Comparison of ENCODE assay signal across 1 cellular context in the genomic region with DNA sequence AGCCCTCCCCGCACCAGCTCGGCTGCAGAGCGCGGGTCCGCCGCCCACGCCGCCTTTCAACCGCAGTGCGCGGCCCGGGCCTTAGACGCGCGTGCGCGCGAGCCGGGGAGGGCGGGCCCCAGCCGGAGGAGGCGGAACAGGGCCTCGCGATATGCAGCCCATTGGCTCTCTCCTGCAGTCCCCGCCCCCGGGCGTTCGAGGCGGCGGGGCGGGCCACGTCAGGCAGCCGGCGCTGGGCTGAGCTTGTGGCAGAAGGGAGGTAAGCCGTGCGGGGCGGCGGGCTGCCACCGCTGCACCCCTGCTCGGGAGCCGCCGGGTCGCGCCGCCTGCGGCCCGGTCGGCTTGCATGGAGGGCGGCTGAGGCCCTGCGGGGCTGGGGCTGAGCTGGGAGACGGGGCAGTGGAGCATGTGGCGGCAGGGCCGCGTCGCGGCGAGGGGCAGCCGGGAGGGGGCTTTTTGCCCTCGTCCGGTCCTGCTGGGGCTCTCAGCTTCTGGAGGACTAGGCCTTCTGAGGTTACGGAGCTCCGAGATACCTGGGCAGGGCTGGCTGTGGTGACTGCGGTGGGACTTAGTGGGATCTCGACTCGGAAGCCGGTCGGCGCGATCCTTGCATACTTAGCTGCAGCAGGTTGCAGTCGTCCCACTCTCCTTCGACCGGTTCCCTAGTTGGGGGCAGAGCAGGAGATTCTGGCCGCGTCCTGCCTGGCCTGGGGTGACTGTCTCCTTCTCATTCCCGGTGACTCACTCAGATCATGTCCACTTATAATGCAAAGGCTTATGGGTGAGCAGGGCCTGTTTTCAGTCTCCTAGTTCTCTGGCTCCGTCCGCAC.
A peak's percentile ranks its signal among the peaks of the same experiment; 100 is the strongest.
TF ChIP-seq lines count a peak whose summit lies in the region.

A gene with protein sequence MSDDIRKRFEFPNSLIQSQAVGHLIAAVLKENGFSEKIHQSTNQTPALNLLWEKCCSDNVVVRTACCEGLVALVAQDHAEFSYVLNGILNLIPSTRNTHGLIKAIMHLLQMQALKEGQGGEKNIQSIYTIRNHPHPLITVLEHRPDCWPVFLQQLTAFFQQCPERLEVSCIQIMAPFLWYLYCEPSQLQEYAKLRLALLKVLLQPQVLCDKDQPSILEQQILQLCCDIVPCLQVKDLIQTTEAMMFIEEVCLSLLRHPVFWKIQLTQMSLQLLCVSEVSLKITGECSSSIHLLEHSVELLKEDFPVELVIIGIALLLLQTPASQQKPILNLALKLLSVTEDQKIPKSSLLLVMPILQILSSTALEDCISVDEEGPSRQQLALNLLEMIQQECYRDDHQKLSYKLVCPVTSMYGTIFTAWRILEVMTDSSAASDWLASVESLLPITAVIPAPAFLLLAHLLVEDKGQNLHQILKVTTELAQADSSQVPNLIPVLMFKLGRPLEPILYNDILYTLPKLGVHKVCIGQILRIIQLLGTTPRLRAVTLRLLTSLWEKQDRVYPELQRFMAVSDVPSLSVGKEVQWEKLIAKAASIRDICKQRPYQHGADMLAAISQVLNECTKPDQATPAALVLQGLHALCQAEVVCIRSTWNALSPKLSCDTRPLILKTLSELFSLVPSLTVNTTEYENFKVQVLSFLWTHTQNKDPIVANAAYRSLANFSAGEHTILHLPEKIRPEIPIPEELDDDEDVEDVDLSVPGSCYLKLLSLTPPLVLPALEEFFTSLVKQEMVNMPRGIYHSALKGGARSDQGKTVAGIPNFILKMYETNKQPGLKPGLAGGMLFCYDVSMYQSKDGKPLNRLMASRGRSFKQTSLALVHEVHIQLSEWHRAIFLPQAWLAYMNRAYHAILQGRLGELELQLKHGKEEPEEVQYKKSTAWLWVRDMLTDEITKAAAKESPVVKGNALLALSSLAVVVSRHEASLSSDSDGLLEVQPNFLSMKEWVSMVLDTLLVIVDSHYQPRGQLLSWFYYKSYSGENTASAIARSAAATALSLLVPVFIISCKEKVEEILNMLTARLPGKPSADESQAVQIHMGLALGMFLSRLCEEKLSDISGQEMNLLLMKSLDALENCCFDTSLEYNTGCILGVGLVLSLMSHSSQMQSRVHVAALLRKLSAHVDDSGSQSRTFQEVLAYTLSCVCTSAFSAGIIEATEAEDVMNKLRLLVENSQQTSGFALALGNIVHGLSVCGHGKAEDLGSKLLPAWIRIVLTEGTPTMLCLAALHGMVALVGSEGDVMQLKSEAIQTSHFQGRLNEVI (N-terminal part only) (plus strand): TSS at position 225 of the 830 bp plus-strand sequence. CDS start 31,095 bp downstream, outside the sequence.

TF ChIP-seq in K562, 482 proteins besides CTCF, POLR2A, EP300 and RAD21 (continued from another document and continues in another):
- TF ChIP-seq NR2C1 (IDR thresholded peaks at IDR 0.05) (no peak), NR2C1 (tag; IDR thresholded peaks at IDR 0.05) (no peak), SRSF1 (IDR thresholded peaks at IDR 0.05; ENCODE audit: low read depth, low read length) (no peak), ZC3H4 (CRISPR knock-in tag; IDR thresholded peaks at IDR 0.05; ENCODE audit: borderline replicate concordance) (no peak), ZBTB8A (IDR thresholded peaks at IDR 0.05; ENCODE audit: partially characterized antibody) (no peak), GATAD2B (IDR thresholded peaks at IDR 0.05; ENCODE audit: borderline replicate concordance) (no peak), SMAD4 (CRISPR knock-in tag; conservative IDR thresholded peaks at IDR 0.05) (0 out of 2 replicates have a peak, but pooled peaks have one; percentile 46), YBX1 (IDR thresholded peaks at IDR 0.05) (no peak), PYGO2 (tag; IDR thresholded peaks at IDR 0.05) (no peak), CBX1 (IDR thresholded peaks at IDR 0.05; ENCODE audit: low read depth) (no peak; the same call in 1 of the 2 replicates), HMG20B (CRISPR knock-in tag; IDR thresholded peaks at IDR 0.05) (no peak), RBBP5 (IDR thresholded peaks at IDR 0.05; ENCODE audit: borderline replicate concordance, insufficient read depth, low read length, poor library complexity, severe bottlenecking) (peak; percentile 72), ZNF717 (CRISPR knock-in tag; IDR thresholded peaks at IDR 0.05) (no peak), SIN3B (IDR thresholded peaks at IDR 0.05; ENCODE audit: low read depth) (peak; percentile 25; the same call in 1 of the 2 replicates), ERF (CRISPR knock-in tag; IDR thresholded peaks at IDR 0.05) (no peak), NELFE (IDR thresholded peaks at IDR 0.05; ENCODE audit: insufficient read depth, insufficient read length) (no peak), CAMTA2 (CRISPR knock-in tag; conservative IDR thresholded peaks at IDR 0.05) (no peak), BMI1 (IDR thresholded peaks at IDR 0.05; ENCODE audit: low read length) (no peak), ZBTB1 (CRISPR knock-in tag; IDR thresholded peaks at IDR 0.05; ENCODE audit: borderline replicate concordance, low read depth) (peak; percentile 58; the same call in 1 of the 2 replicates), RBM15 (IDR thresholded peaks at IDR 0.05; ENCODE audit: insufficient read depth, low read length) (no peak), RAD51 (IDR thresholded peaks at IDR 0.05; ENCODE audit: borderline replicate concordance, low read depth) (no peak)
- TF ChIP-seq, protein P1, sequence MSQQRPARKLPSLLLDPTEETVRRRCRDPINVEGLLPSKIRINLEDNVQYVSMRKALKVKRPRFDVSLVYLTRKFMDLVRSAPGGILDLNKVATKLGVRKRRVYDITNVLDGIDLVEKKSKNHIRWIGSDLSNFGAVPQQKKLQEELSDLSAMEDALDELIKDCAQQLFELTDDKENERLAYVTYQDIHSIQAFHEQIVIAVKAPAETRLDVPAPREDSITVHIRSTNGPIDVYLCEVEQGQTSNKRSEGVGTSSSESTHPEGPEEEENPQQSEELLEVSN (IDR thresholded peaks at IDR 0.05; ENCODE audit: borderline replicate concordance in 1 of 2, extremely low read depth in 1 of 2, insufficient read depth in 1 of 2, insufficient read length in 1 of 2, low read depth in 1 of 2, low read length in 1 of 2, poor library complexity in 1 of 2, severe bottlenecking in 1 of 2) = peak in 1 of 2 experiments; percentile 47
- TF ChIP-seq, protein P2, sequence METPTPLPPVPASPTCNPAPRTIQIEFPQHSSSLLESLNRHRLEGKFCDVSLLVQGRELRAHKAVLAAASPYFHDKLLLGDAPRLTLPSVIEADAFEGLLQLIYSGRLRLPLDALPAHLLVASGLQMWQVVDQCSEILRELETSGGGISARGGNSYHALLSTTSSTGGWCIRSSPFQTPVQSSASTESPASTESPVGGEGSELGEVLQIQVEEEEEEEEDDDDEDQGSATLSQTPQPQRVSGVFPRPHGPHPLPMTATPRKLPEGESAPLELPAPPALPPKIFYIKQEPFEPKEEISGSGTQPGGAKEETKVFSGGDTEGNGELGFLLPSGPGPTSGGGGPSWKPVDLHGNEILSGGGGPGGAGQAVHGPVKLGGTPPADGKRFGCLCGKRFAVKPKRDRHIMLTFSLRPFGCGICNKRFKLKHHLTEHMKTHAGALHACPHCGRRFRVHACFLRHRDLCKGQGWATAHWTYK (CRISPR knock-in tag; IDR thresholded peaks at IDR 0.05) = no peak
- TF ChIP-seq, protein P3, sequence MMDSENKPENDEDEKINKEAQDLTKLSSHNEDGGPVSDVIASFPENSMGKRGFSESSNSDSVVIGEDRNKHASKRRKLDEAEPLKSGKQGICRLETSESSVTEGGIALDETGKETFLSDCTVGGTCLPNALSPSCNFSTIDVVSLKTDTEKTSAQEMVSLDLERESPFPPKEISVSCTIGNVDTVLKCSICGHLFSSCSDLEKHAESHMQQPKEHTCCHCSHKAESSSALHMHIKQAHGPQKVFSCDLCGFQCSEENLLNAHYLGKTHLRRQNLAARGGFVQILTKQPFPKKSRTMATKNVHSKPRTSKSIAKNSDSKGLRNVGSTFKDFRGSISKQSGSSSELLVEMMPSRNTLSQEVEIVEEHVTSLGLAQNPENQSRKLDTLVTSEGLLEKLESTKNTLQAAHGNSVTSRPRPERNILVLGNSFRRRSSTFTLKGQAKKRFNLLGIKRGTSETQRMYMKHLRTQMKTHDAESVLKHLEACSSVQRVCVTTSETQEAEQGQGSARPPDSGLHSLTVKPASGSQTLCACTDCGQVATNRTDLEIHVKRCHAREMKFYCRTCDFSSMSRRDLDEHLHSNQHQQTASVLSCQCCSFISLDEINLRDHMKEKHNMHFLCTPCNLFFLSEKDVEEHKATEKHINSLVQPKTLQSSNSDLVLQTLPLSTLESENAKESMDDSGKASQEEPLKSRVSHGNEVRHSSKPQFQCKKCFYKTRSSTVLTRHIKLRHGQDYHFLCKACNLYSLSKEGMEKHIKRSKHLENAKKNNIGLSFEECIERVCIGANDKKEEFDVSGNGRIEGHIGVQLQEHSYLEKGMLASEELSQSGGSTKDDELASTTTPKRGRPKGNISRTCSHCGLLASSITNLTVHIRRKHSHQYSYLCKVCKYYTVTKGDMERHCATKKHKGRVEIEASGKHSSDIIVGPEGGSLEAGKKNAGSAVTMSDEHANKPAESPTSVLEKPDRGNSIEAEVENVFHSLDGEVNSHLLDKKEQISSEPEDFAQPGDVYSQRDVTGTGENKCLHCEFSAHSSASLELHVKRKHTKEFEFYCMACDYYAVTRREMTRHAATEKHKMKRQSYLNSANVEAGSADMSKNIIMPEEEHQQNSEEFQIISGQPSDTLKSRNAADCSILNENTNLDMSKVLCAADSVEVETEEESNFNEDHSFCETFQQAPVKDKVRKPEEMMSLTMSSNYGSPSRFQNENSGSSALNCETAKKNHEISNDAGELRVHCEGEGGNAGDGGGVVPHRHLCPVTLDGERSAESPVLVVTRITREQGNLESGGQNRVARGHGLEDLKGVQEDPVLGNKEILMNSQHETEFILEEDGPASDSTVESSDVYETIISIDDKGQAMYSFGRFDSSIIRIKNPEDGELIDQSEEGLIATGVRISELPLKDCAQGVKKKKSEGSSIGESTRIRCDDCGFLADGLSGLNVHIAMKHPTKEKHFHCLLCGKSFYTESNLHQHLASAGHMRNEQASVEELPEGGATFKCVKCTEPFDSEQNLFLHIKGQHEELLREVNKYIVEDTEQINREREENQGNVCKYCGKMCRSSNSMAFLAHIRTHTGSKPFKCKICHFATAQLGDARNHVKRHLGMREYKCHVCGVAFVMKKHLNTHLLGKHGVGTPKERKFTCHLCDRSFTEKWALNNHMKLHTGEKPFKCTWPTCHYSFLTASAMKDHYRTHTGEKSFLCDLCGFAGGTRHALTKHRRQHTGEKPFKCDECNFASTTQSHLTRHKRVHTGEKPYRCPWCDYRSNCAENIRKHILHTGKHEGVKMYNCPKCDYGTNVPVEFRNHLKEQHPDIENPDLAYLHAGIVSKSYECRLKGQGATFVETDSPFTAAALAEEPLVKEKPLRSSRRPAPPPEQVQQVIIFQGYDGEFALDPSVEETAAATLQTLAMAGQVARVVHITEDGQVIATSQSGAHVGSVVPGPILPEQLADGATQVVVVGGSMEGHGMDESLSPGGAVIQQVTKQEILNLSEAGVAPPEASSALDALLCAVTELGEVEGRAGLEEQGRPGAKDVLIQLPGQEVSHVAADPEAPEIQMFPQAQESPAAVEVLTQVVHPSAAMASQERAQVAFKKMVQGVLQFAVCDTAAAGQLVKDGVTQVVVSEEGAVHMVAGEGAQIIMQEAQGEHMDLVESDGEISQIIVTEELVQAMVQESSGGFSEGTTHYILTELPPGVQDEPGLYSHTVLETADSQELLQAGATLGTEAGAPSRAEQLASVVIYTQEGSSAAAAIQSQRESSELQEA (IDR thresholded peaks at IDR 0.05; ENCODE audit: low read depth) = no peak
- TF ChIP-seq, protein P4, sequence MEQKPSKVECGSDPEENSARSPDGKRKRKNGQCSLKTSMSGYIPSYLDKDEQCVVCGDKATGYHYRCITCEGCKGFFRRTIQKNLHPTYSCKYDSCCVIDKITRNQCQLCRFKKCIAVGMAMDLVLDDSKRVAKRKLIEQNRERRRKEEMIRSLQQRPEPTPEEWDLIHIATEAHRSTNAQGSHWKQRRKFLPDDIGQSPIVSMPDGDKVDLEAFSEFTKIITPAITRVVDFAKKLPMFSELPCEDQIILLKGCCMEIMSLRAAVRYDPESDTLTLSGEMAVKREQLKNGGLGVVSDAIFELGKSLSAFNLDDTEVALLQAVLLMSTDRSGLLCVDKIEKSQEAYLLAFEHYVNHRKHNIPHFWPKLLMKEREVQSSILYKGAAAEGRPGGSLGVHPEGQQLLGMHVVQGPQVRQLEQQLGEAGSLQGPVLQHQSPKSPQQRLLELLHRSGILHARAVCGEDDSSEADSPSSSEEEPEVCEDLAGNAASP (IDR thresholded peaks at IDR 0.05) = no peak
- TF ChIP-seq, protein P5, sequence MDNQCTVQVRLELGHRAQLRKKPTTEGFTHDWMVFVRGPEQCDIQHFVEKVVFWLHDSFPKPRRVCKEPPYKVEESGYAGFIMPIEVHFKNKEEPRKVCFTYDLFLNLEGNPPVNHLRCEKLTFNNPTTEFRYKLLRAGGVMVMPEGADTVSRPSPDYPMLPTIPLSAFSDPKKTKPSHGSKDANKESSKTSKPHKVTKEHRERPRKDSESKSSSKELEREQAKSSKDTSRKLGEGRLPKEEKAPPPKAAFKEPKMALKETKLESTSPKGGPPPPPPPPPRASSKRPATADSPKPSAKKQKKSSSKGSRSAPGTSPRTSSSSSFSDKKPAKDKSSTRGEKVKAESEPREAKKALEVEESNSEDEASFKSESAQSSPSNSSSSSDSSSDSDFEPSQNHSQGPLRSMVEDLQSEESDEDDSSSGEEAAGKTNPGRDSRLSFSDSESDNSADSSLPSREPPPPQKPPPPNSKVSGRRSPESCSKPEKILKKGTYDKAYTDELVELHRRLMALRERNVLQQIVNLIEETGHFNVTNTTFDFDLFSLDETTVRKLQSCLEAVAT (IDR thresholded peaks at IDR 0.05) = 0 out of 4 replicates have a peak, but pooled peaks of 1 of the 2 experiments have one; percentile 14
- TF ChIP-seq, protein P6, sequence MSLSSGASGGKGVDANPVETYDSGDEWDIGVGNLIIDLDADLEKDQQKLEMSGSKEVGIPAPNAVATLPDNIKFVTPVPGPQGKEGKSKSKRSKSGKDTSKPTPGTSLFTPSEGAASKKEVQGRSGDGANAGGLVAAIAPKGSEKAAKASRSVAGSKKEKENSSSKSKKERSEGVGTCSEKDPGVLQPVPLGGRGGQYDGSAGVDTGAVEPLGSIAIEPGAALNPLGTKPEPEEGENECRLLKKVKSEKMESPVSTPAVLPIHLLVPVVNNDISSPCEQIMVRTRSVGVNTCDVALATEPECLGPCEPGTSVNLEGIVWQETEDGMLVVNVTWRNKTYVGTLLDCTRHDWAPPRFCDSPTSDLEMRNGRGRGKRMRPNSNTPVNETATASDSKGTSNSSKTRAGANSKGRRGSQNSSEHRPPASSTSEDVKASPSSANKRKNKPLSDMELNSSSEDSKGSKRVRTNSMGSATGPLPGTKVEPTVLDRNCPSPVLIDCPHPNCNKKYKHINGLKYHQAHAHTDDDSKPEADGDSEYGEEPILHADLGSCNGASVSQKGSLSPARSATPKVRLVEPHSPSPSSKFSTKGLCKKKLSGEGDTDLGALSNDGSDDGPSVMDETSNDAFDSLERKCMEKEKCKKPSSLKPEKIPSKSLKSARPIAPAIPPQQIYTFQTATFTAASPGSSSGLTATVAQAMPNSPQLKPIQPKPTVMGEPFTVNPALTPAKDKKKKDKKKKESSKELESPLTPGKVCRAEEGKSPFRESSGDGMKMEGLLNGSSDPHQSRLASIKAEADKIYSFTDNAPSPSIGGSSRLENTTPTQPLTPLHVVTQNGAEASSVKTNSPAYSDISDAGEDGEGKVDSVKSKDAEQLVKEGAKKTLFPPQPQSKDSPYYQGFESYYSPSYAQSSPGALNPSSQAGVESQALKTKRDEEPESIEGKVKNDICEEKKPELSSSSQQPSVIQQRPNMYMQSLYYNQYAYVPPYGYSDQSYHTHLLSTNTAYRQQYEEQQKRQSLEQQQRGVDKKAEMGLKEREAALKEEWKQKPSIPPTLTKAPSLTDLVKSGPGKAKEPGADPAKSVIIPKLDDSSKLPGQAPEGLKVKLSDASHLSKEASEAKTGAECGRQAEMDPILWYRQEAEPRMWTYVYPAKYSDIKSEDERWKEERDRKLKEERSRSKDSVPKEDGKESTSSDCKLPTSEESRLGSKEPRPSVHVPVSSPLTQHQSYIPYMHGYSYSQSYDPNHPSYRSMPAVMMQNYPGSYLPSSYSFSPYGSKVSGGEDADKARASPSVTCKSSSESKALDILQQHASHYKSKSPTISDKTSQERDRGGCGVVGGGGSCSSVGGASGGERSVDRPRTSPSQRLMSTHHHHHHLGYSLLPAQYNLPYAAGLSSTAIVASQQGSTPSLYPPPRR (CRISPR knock-in tag; IDR thresholded peaks at IDR 0.05; ENCODE audit: borderline replicate concordance) = no peak
